In the genomic region with DNA sequence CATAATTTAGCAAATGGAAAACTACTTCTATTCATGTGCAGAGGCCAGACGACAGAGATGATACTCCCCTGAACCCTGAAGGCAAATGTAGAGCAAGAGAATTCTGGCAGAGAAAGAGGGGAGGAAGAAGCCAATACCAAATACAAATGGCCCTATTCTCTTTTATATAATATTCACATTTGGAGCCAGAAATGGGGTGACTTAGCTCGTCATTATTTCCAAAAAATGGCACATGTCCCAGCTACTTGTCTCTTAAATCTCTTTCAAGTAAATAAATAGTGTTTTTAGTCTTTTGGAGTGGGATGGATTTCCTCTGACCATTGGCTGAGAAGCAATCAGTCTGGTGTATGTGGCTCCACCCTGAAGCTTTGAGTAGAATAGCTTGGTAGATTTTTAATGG, we compare ENCODE assay signal across 20 cellular contexts.
DNase-seq lines count a peak whose midpoint lies in the region; ATAC-seq and TF ChIP-seq lines count a peak whose summit lies in the region.
"Had no signal": no experiment of that assay in that cellular context is flagged by ENCODE, and none has a peak within 500 bp of the region (broad histone marks: within the 10 kb centered on the region; RNA-seq: fewer than 3 reads in every experiment).

No MANE protein-coding gene starts in this region.

- TF ChIP-seq RAD21 in SK-N-SH (IDR thresholded peaks at IDR 0.05; ENCODE audit: low read length): no peak

- POLR2A ChIA-PET in activated CD8-positive, alpha-beta T cell treated with anti-CD3 and anti-CD28 coated beads, Interleukin-2, amount 10 ng/mL, durations not matched to agents 7 days and 5 days (lab: Charles Lee): no interaction called here
- POLR2A ChIA-PET in SK-N-SH (lab: Yijun Ruan, JAX): no interaction called here

- no peak for TF ChIP-seq EP300 in SK-N-SH (IDR thresholded peaks at IDR 0.05; ENCODE audit: borderline replicate concordance in 1 of 2, low read depth in 1 of 2, low read length in 1 of 2)

- CTCF ChIA-PET in activated CD8-positive, alpha-beta T cell treated with anti-CD3 and anti-CD28 coated beads, Interleukin-2, amount 10 ng/mL, durations not matched to agents 7 days and 5 days (lab: Charles Lee): interaction anchor here (3.1 kb wide), 1 partner anchor 21 kb away, joined by 21 read pairs; no protein-coding TSS in a partner anchor
- CTCF ChIA-PET in SK-N-SH (lab: Yijun Ruan, JAX): interaction anchor here (1.8 kb wide), 1 partner anchor 22 kb away, joined by 7 read pairs; no protein-coding TSS in a partner anchor

- no peaks in the 10 kb centered on the region for H3K9me3 ChIP-seq in SK-N-SH

- no peaks in the 10 kb centered on the region for H3K9me2 ChIP-seq in SK-N-SH

- no peak overlapping the region for H3K27ac Mint-ChIP-seq in activated CD8-positive, alpha-beta T cell treated with anti-CD3 and anti-CD28 coated beads, Interleukin-2, amount 10 ng/mL, durations not matched to agents 7 days and 5 days
- H3K27ac Mint-ChIP-seq: B cell; CD8-positive, alpha-beta T cell; HFFc6 had no signal

- no peaks in the 10 kb centered on the region for H3K27me3 ChIP-seq in SK-N-SH (ENCODE audit: insufficient read depth)
- H3K27me3 ChIP-seq: BLaER1 treated with 17β-estradiol and CSF1 and Interleukin-3, amounts not matched to agents 10 nM and 100 nM had no signal

- ATAC-seq in activated CD8-positive, alpha-beta T cell treated with anti-CD3 and anti-CD28 coated beads, Interleukin-2, amount 10 ng/mL, durations not matched to agents 7 days and 5 days: no peak
- ATAC-seq: CD8-positive, alpha-beta T cell; GM12878; HCT116; HepG2 had no signal

- H3K9ac ChIP-seq in SK-N-SH: no peak overlapping the region
- H3K9ac ChIP-seq: BLaER1 treated with 17β-estradiol and CSF1 and Interleukin-3, amounts not matched to agents 10 nM and 100 nM had no signal

- H2AFZ ChIP-seq in SK-N-SH (ENCODE audit: low read depth): no peak overlapping the region

- no peaks in the 10 kb centered on the region for H3K4me1 ChIP-seq in SK-N-SH (ENCODE audit: control insufficient read depth in 1 of 2, insufficient read depth in 2 of 2, low read depth in 1 of 2, low read length in 1 of 2)

- WGBS in SK-N-SH (ENCODE audit: low lambda C conversion rate): 35% methylated on average over 2 of the region's 2 CpGs

- no peak overlapping the region for H3K4me3 Mint-ChIP-seq in activated CD8-positive, alpha-beta T cell treated with anti-CD3 and anti-CD28 coated beads, Interleukin-2, amount 10 ng/mL, durations not matched to agents 7 days and 5 days
- H3K4me3 Mint-ChIP-seq: B cell; CD8-positive, alpha-beta T cell; HFFc6 had no signal

- H3K4me1 Mint-ChIP-seq in activated CD8-positive, alpha-beta T cell treated with anti-CD3 and anti-CD28 coated beads, Interleukin-2, amount 10 ng/mL, durations not matched to agents 7 days and 5 days (ENCODE audit: low read depth): no peaks in the 10 kb centered on the region

- H3K9me3 Mint-ChIP-seq in activated CD8-positive, alpha-beta T cell treated with anti-CD3 and anti-CD28 coated beads, Interleukin-2, amount 10 ng/mL, durations not matched to agents 7 days and 5 days (ENCODE audit: insufficient read depth): no peaks in the 10 kb centered on the region
- H3K9me3 Mint-ChIP-seq: CD8-positive, alpha-beta T cell; HFFc6 had no signal

- H3K27me3 Mint-ChIP-seq in activated CD8-positive, alpha-beta T cell treated with anti-CD3 and anti-CD28 coated beads, Interleukin-2, amount 10 ng/mL, durations not matched to agents 7 days and 5 days (ENCODE audit: low read depth): peaks cover 6% of the 10 kb centered on the region
- H3K27me3 Mint-ChIP-seq: B cell had no signal

- no peak overlapping the region for H3K27ac ChIP-seq in SK-N-SH (ENCODE audit: low read depth in 2 of 2, low read length in 1 of 2)
- H3K27ac ChIP-seq: BLaER1 treated with 17β-estradiol and CSF1 and Interleukin-3, amounts not matched to agents 10 nM and 100 nM had no signal

- H3K4me2 ChIP-seq in SK-N-SH: no peak overlapping the region
- H3K4me2 ChIP-seq: BLaER1 treated with 17β-estradiol and CSF1 and Interleukin-3, amounts not matched to agents 10 nM and 100 nM had no signal

- peak; percentile 41 for DNase-seq in G401 (ENCODE audit: low spot score)
- DNase-seq in cerebellum (ENCODE audit: low spot score): peak; percentile 13
- peak; percentile 7 for DNase-seq in inferior parietal cortex (ENCODE audit: extremely low spot score)
- peak; percentile 15 for DNase-seq in putamen (ENCODE audit: low spot score)
- no peak for DNase-seq in NCI-H1092 treated with DMSO at 0.1 percent for 48 hours (lab: John Stamatoyannopoulos, UW)
- DNase-seq in NCI-H226: no peak
- DNase-seq in activated CD8-positive, alpha-beta T cell treated with anti-CD3 and anti-CD28 coated beads, Interleukin-2, amount 10 ng/mL, durations not matched to agents 7 days and 5 days: no peak
- DNase-seq in SK-N-SH: no peak
- DNase-seq: 8988T; Calu3; CD8-positive, alpha-beta T cell; DMS79 treated with DMSO at 0.1 percent for 48 hours; GOT3; H7; HFFc6 had no signal

- H3K36me3 Mint-ChIP-seq in activated CD8-positive, alpha-beta T cell treated with anti-CD3 and anti-CD28 coated beads, Interleukin-2, amount 10 ng/mL, durations not matched to agents 7 days and 5 days (ENCODE audit: low read depth): no peaks in the 10 kb centered on the region
- H3K36me3 Mint-ChIP-seq: CD8-positive, alpha-beta T cell had no signal

- no peaks in the 10 kb centered on the region for H3K79me2 ChIP-seq in SK-N-SH (ENCODE audit: insufficient read depth)

- H4K20me1 ChIP-seq in SK-N-SH (ENCODE audit: insufficient read depth): no peaks in the 10 kb centered on the region
- H4K20me1 ChIP-seq: BLaER1 treated with 17β-estradiol and CSF1 and Interleukin-3, amounts not matched to agents 10 nM and 100 nM had no signal

- no peaks in the 10 kb centered on the region for H3K36me3 ChIP-seq in SK-N-SH (replicated peaks in 1 of 2; ENCODE audit: control insufficient read depth in 1 of 2, insufficient read depth in 2 of 2, low read length in 1 of 2)
- H3K36me3 ChIP-seq: BLaER1 treated with 17β-estradiol and CSF1 and Interleukin-3, amounts not matched to agents 10 nM and 100 nM had no signal

- TF ChIP-seq CTCF in SK-N-SH (IDR thresholded peaks at IDR 0.05): no peak

- H3F3A ChIP-seq in SK-N-SH (replicated peaks; ENCODE audit: insufficient read depth): no peaks in the 10 kb centered on the region

- in situ Hi-C loops in G401 (cut with HindIII; ENCODE audit: low sequenced_read_pairs): no loop called here

- H3K4me3 ChIP-seq in SK-N-SH (ENCODE audit: low read depth in 2 of 2, low read length in 1 of 2): no peak overlapping the region
- H3K4me3 ChIP-seq: BLaER1 treated with 17β-estradiol and CSF1 and Interleukin-3, amounts not matched to agents 10 nM and 100 nM; GM12878 had no signal

TF ChIP-seq in SK-N-SH, 30 proteins besides CTCF, POLR2A, EP300 and RAD21:
- TF ChIP-seq SIN3A (IDR thresholded peaks at IDR 0.05; ENCODE audit: borderline replicate concordance, low read depth, low read length) (no peak), ELF1 (IDR thresholded peaks at IDR 0.05) (no peak), GATA2 (CRISPR knock-in tag; IDR thresholded peaks at IDR 0.05) (no peak), YY1 (IDR thresholded peaks at IDR 0.05; ENCODE audit: low read depth) (no peak), TAF1 (IDR thresholded peaks at IDR 0.05; ENCODE audit: borderline replicate concordance, low read depth, low read length) (no peak), MXI1 (IDR thresholded peaks at IDR 0.05; ENCODE audit: low read depth, low read length) (no peak), TEAD4 (IDR thresholded peaks at IDR 0.05; ENCODE audit: borderline replicate concordance, insufficient read depth) (no peak), FOXM1 (IDR thresholded peaks at IDR 0.05; ENCODE audit: low read depth) (no peak)
- TF ChIP-seq, protein P1, sequence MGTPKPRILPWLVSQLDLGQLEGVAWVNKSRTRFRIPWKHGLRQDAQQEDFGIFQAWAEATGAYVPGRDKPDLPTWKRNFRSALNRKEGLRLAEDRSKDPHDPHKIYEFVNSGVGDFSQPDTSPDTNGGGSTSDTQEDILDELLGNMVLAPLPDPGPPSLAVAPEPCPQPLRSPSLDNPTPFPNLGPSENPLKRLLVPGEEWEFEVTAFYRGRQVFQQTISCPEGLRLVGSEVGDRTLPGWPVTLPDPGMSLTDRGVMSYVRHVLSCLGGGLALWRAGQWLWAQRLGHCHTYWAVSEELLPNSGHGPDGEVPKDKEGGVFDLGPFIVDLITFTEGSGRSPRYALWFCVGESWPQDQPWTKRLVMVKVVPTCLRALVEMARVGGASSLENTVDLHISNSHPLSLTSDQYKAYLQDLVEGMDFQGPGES (IDR thresholded peaks at IDR 0.05; ENCODE audit: low read depth, low read length): no peak
- TF ChIP-seq, protein P2, sequence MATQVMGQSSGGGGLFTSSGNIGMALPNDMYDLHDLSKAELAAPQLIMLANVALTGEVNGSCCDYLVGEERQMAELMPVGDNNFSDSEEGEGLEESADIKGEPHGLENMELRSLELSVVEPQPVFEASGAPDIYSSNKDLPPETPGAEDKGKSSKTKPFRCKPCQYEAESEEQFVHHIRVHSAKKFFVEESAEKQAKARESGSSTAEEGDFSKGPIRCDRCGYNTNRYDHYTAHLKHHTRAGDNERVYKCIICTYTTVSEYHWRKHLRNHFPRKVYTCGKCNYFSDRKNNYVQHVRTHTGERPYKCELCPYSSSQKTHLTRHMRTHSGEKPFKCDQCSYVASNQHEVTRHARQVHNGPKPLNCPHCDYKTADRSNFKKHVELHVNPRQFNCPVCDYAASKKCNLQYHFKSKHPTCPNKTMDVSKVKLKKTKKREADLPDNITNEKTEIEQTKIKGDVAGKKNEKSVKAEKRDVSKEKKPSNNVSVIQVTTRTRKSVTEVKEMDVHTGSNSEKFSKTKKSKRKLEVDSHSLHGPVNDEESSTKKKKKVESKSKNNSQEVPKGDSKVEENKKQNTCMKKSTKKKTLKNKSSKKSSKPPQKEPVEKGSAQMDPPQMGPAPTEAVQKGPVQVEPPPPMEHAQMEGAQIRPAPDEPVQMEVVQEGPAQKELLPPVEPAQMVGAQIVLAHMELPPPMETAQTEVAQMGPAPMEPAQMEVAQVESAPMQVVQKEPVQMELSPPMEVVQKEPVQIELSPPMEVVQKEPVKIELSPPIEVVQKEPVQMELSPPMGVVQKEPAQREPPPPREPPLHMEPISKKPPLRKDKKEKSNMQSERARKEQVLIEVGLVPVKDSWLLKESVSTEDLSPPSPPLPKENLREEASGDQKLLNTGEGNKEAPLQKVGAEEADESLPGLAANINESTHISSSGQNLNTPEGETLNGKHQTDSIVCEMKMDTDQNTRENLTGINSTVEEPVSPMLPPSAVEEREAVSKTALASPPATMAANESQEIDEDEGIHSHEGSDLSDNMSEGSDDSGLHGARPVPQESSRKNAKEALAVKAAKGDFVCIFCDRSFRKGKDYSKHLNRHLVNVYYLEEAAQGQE (IDR thresholded peaks at IDR 0.05; ENCODE audit: low read depth, low read length): no peak

Comparison
In these comparisons a context has a peak if more than half of its experiments do, and no peak if none do; other contexts are left out.
1. DNase-seq: peak in G401 (single experiment), cerebellum (single experiment), inferior parietal cortex (single experiment) and putamen (single experiment); none in NCI-H1092 treated with DMSO at 0.1 percent for 48 hours (single experiment), NCI-H226 (single experiment), activated CD8-positive, alpha-beta T cell treated with anti-CD3 and anti-CD28 coated beads, Interleukin-2, amount 10 ng/mL, durations not matched to agents 7 days and 5 days (single experiment) and SK-N-SH (single experiment).